Comparison of ENCODE assay signal across 8 cellular contexts in the genomic region with DNA sequence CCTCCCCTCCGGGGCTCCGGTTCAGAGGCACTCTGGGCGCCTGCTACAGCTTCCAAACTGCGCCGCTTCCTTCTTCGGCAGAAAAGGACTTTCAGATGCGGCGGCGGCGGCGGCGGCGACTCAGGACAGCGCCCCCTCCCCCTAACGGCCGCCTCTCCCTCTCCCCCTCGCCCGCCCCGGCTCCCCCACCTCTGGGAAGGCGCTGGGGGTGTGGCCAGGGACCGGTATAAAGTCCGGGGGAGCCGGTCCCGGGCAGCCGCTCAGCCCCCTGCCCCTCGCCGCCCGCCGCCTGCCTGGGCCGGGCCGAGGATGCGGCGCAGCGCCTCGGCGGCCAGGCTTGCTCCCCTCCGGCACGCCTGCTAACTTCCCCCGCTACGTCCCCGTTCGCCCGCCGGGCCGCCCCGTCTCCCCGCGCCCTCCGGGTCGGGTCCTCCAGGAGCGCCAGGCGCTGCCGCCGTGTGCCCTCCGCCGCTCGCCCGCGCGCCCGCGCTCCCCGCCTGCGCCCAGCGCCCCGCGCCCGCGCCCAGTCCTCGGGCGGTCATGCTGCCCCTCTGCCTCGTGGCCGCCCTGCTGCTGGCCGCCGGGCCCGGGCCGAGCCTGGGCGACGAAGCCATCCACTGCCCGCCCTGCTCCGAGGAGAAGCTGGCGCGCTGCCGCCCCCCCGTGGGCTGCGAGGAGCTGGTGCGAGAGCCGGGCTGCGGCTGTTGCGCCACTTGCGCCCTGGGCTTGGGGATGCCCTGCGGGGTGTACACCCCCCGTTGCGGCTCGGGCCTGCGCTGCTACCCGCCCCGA. TPM values are rescaled to one million over a fixed set of nuclear protein-coding genes. Genes with fewer than 3 reads are reported as not detected.
DNase-seq lines count a peak whose midpoint lies in the region; ATAC-seq and TF ChIP-seq lines count a peak whose summit lies in the region.

Gene IGFBP4 (plus strand): TSS at position 255 of the 792 bp plus-strand sequence. CDS start 286 bp downstream, at position 541.

- H3K4me1 ChIP-seq in spleen, result peaks cover 22 to 70% (median 59%) of the 10 kb centered on the region in 6 donors

- 1 to 4% (median 1%) methylated on average over 10 to 98 of the region's 98 CpGs for WGBS in spleen, 5 donors

- peak within 1 kb of the TSS; percentile 94 to 98 for H3K4me3 ChIP-seq in cardiac fibroblast (replicated peaks in 1 of 2; ENCODE audit: low read depth in 2 of 2, low read length in 2 of 2)
- H3K4me3 ChIP-seq in spleen, result peak within 1 kb of the TSS; percentile 67 to 92 (median 75)

- no peaks in the 10 kb centered on the region for H3K36me3 ChIP-seq in spleen

- DNase-seq in NCI-H2107 treated with DMSO at 0.1 percent for 48 hours (lab: John Stamatoyannopoulos, UW; ENCODE audit: unreplicated experiment) (peak; percentile 47), cardiac fibroblast (ENCODE audit: low read depth in 2 of 2) (peak; percentile 70 to 87), inferior parietal cortex (ENCODE audit: extremely low spot score) (peak; percentile 49), spleen (peak; percentile 95)
- DNase-seq in activated CD4-positive, CD25-positive, alpha-beta regulatory T cell (lab: John Stamatoyannopoulos, UW), result peak; percentile 32 to 52 (median 38)

- ATAC-seq in GM18868 (IDR thresholded peaks at IDR 0.05; ENCODE audit: unreplicated experiment) (peak; percentile 54), HG03521 (IDR thresholded peaks at IDR 0.05; ENCODE audit: unreplicated experiment) (no peak), HG02588 (IDR thresholded peaks at IDR 0.05; ENCODE audit: unreplicated experiment) (no peak)

- peaks cover 0 to 26% (median 3%) of the 10 kb centered on the region in 7 donors for H3K27me3 ChIP-seq in spleen (replicated peaks in 1 of 7)

- TF ChIP-seq CTCF in cardiac fibroblast (IDR thresholded peaks at IDR 0.05; ENCODE audit: low read depth, low read length) (no peak), spleen (IDR thresholded peaks at IDR 0.05 in 8 of 11, conservative IDR thresholded peaks at IDR 0.05 in 3 of 11) (peak in 9 of 11 experiments; percentile 16 to 63 (median 38))

- no peaks in the 10 kb centered on the region for H3K9me3 ChIP-seq in spleen

- intact Hi-C loops in spleen (cut with DNase I; ENCODE audit: low total_unique reads), result loop anchor here (5.0 kb wide), 1 partner anchor 89 kb away; no protein-coding TSS in a partner anchor

- H3K27ac ChIP-seq in spleen, result peak within 1 kb of the TSS; percentile 68 to 90 (median 86)

- peak in 1 of 3 donors; percentile 79 for TF ChIP-seq POLR2A in spleen (IDR thresholded peaks at IDR 0.05)

RNA-seq across cellular contexts. Expression of gene IGFBP4, which starts in this region (rescaled TPM):
- 100 to 1,000 TPM; 287 to 537 (median 336) TPM for total RNA-seq in spleen
- 100 to 1,000 TPM in 2 of 3 donors, 10 to 100 TPM in 1; 49.3 to 131 (median 107) TPM for polyA plus RNA-seq in spleen

Comparison
In these comparisons a context has a peak if more than half of its experiments do, and no peak if none do; other contexts are left out.
1. DNase-seq: peak in every context shown above with its lines; median percentile 95 in spleen; 78 in cardiac fibroblast; 49 in inferior parietal cortex; 47 in NCI-H2107 treated with DMSO at 0.1 percent for 48 hours; 38 in activated CD4-positive, CD25-positive, alpha-beta regulatory T cell.